In the genomic region with DNA sequence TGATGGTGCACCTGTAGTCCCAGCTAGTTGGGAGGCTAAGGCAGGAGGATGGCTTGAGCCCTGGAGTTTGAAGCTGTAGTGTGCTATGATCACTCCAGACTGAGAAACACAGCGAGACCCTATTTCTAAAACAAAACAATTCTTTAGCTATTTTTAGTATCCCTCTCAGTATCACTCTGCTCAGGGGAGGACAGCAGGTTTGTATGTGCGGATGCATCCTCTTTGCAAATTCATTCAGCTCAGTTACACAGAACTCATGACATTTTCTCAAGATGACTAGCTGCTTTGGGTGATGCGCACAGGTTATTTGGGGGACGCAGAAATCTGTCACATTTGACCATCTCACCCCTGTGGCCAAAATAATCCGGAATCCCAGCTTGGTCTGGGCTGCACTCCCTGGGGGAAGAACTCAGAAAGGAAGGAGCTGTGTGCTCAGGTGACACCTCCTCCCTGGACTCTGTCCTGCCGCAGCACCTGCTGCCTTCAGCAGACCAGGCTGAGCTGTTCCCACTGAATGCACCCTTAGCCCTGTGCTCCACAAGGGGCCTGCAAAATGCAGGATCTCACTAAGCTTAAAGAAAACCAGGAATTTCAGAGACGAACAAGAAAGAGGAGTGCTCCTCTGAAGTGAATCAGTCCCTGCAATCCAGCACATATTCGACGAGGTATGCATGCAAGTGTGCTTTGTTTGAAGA, we compare ENCODE assay signal across 1 cellular context.
TF ChIP-seq lines count a peak whose summit lies in the region.

No MANE protein-coding gene starts in this region.

TF ChIP-seq in WTC11, 78 proteins besides CTCF, POLR2A, EP300 and RAD21 (continued from another document):
- TF ChIP-seq, protein P1, sequence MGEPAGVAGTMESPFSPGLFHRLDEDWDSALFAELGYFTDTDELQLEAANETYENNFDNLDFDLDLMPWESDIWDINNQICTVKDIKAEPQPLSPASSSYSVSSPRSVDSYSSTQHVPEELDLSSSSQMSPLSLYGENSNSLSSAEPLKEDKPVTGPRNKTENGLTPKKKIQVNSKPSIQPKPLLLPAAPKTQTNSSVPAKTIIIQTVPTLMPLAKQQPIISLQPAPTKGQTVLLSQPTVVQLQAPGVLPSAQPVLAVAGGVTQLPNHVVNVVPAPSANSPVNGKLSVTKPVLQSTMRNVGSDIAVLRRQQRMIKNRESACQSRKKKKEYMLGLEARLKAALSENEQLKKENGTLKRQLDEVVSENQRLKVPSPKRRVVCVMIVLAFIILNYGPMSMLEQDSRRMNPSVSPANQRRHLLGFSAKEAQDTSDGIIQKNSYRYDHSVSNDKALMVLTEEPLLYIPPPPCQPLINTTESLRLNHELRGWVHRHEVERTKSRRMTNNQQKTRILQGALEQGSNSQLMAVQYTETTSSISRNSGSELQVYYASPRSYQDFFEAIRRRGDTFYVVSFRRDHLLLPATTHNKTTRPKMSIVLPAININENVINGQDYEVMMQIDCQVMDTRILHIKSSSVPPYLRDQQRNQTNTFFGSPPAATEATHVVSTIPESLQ (CRISPR knock-in tag; IDR thresholded peaks at IDR 0.05), result no peak
- no peak for TF ChIP-seq CBFB (CRISPR knock-in tag; IDR thresholded peaks at IDR 0.05; ENCODE audit: low read depth)
- TF ChIP-seq, protein P2, sequence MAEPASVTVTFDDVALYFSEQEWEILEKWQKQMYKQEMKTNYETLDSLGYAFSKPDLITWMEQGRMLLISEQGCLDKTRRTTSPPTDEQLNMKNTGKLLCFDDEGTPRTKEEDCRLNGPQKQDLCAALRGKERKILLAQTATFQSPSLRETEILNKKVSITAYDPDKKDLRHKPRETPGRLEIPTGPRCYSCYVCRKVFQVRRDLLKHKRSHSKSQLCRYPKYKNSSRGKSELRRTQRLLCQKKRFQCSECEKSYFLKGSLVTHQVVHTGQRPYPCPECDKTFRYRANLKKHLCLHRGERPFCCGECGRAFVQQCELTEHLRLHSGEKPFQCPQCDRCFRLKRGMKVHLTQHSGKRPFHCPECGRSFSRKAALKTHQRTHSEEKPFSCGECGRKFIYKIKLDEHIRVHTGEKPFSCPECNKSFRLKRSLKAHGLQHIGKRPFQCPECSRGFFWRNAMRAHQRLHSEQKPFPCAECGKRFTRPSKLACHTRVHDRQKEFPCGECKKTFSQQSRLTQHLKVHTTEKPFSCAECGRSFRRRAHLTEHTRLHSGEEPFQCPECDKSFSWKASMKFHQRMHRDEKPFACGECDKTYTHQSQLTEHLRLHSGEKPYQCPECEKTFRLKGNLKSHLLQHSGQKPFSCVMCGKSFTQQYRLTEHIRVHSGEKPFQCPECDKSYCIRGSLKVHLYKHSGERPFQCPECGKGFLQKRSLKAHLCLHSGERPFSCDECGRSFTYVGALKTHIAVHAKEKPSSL (CRISPR knock-in tag; conservative IDR thresholded peaks at IDR 0.05), result no peak
- TF ChIP-seq E2F5 (CRISPR knock-in tag; IDR thresholded peaks at IDR 0.05), result no peak
TF ChIP-seq in WTC11: peak in this region for 0.
